Comparison of ENCODE assay signal across 8 cellular contexts in the genomic region with DNA sequence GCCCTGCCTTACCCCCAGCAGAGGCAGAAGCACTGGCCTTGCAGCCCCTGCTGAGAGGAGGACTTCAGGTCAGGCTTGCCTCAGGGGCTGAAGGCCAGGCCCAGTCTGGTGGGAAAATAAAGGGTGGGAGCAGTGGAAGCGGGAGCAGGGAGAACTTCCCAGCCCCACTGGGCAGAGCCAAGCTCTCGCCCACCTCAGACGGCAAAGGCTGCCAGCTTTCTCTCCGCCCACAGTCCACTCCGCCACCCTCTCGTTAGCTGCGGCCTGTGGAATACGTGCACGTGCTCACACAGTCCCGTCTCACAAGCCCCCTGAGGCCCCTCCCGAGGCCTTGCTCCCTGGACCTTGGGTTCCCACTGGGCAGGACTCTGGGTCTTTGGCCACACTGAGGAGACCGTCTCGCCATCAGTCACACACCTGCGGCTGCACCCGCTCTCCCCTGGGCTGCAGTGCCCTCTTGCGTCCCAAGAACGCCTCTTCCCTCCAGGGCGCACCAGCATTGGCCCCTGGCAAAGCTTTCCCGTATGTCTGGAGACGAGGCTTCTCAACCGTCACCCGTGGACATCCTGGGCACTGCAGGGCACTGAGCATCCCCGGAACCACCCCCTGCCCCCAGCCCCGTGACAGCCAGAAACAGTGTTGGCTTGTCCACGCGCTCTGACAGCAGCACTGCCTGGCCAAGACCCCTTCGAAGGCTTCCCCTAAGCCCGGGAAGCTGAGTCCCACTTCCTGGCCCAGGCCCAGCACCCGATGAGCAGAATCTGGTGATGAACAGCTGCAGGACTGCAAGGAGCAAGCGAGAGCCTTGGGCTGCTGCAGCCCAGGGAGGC. TPM values are rescaled to one million over a fixed set of nuclear protein-coding genes. Genes with fewer than 3 reads are reported as not detected.
DNase-seq lines count a peak whose midpoint lies in the region; ATAC-seq lines count a peak whose summit lies in the region.

No MANE protein-coding gene starts in this region.

- DNase-seq in DMS153 (lab: John Stamatoyannopoulos, UW) (peak; percentile 76), NCI-H748 (lab: John Stamatoyannopoulos, UW; ENCODE audit: unreplicated experiment) (peak; percentile 77), medulla oblongata (ENCODE audit: extremely low spot score) (peak; percentile 73)
- DNase-seq in activated CD4-positive, alpha-beta T cell treated with anti-CD3 and anti-CD28 coated beads, Interleukin-2, amount 50 U/mL, for 48 hours: peak; percentile 76 to 80
- peak; percentile 45 to 54 for DNase-seq in stimulated activated CD8-positive, alpha-beta memory T cell treated with anti-CD3 and anti-CD28 coated beads, Interleukin-2, amount 100 ng/mL, for 1 hour (ENCODE audit: low read depth in 2 of 2)

- peak overlapping the region; percentile 8 for H3K27ac ChIP-seq in ectodermal cell (ENCODE audit: insufficient read depth, low read depth, low read length, poor library complexity, severe bottlenecking)

- H3K4me1 ChIP-seq in ectodermal cell (ENCODE audit: control insufficient read depth, insufficient read depth, low read length): no peaks in the 10 kb centered on the region

- H3K4me3 ChIP-seq in ectodermal cell (ENCODE audit: insufficient read depth, low read depth, low read length): no peak overlapping the region

- ATAC-seq in HG03095 (IDR thresholded peaks at IDR 0.05; ENCODE audit: unreplicated experiment) (peak; percentile 53), GM21390 (IDR thresholded peaks at IDR 0.05; ENCODE audit: unreplicated experiment) (no peak)

- no peaks in the 10 kb centered on the region for H3K27me3 ChIP-seq in ectodermal cell (ENCODE audit: control insufficient read depth, insufficient read depth, low read length, poor library complexity, severe bottlenecking)

- WGBS in ectodermal cell, 2 experiments: 57% methylated on average over 30 of the region's 30 CpGs

- peaks cover 1% of the 10 kb centered on the region for H3K36me3 ChIP-seq in ectodermal cell (ENCODE audit: control insufficient read depth, insufficient read depth, low read length)

- no peaks in the 10 kb centered on the region for H3K9me3 ChIP-seq in ectodermal cell (ENCODE audit: control insufficient read depth, low read length)

RNA-seq across cellular contexts. Expression of a gene that starts 8.3 kb away (rescaled TPM):
- 86.3 TPM for polyA plus RNA-seq in ectodermal cell (2013, experiment 1 of 4)
- 87.0 TPM for polyA plus RNA-seq in ectodermal cell (2013, experiment 2 of 4)
- 68.8 TPM for polyA plus RNA-seq in ectodermal cell (2013, experiment 3 of 4)
- 81.9 TPM for polyA plus RNA-seq in ectodermal cell (2013, experiment 4 of 4)

RNA-seq across cellular contexts. Expression of a gene that starts 9.6 kb away (rescaled TPM):
- polyA plus RNA-seq in ectodermal cell (2013, experiment 1 of 4): 30.4 TPM
- polyA plus RNA-seq in ectodermal cell (2013, experiment 2 of 4): 30.3 TPM
- 24.6 TPM for polyA plus RNA-seq in ectodermal cell (2013, experiment 3 of 4)
- polyA plus RNA-seq in ectodermal cell (2013, experiment 4 of 4): 27.8 TPM

RNA-seq across cellular contexts. Expression of a gene that starts 19.7 kb away (rescaled TPM):
- polyA plus RNA-seq in ectodermal cell (2013, experiment 1 of 4): 46.1 TPM
- polyA plus RNA-seq in ectodermal cell (2013, experiment 2 of 4): 43.0 TPM
- polyA plus RNA-seq in ectodermal cell (2013, experiment 3 of 4): 35.2 TPM
- polyA plus RNA-seq in ectodermal cell (2013, experiment 4 of 4): 37.4 TPM

RNA-seq across cellular contexts. Expression of a gene that starts 34.9 kb away (rescaled TPM):
- 279 TPM for polyA plus RNA-seq in ectodermal cell (2013, experiment 1 of 4)
- 259 TPM for polyA plus RNA-seq in ectodermal cell (2013, experiment 2 of 4)
- polyA plus RNA-seq in ectodermal cell (2013, experiment 3 of 4): 305 TPM
- 341 TPM for polyA plus RNA-seq in ectodermal cell (2013, experiment 4 of 4)

RNA-seq across cellular contexts. Expression of a gene that starts 39.6 kb away (rescaled TPM):
- 27.4 TPM for polyA plus RNA-seq in ectodermal cell (2013, experiment 1 of 4)
- 28.0 TPM for polyA plus RNA-seq in ectodermal cell (2013, experiment 2 of 4)
- 25.3 TPM for polyA plus RNA-seq in ectodermal cell (2013, experiment 3 of 4)
- polyA plus RNA-seq in ectodermal cell (2013, experiment 4 of 4): 27.1 TPM
